In genomic region chr9:93939589-93939988, GRCh38 we compare ENCODE assay signal across 4 cellular contexts. TPM values are rescaled to one million over a fixed set of nuclear protein-coding genes. Genes with fewer than 3 reads are reported as not detected.
"Had no signal": no experiment of that assay in that cellular context is flagged by ENCODE, and none has a peak within 500 bp of the region (broad histone marks: within the 10 kb centered on the region; RNA-seq: fewer than 3 reads in every experiment).

No MANE protein-coding gene starts in this region.

RNA-seq across cellular contexts. Expression of gene BARX1, which starts 15.6 kb away (rescaled TPM):
- total RNA-seq: activated B cell treated with CpG ODN at 0.5 μM for 24 hours; activated T-cell treated with anti-CD3 and anti-CD28 coated beads, Interleukin-2, amount 50 U/mL, for 4 hours; adrenal gland had no signal
- polyA plus RNA-seq: aorta had no signal
